ENCODE assay signal across 1 cellular context in genomic region chr1:20732588-20733360, GRCh38.
TF ChIP-seq lines count a peak whose summit lies in the region.

Gene SH2D5, minus strand, starts transcription at chr1:20732703. Its CDS starts 4,659 bp downstream, at chr1:20728044.

TF ChIP-seq in HepG2, 621 proteins besides CTCF, POLR2A, EP300 and RAD21 (continued from another document and continues in another):
- no peak for TF ChIP-seq HNF1A (IDR thresholded peaks at IDR 0.05; ENCODE audit: low read depth)
- no peak; the same call in 1 of the 2 replicates for TF ChIP-seq HNF1A (CRISPR knock-in tag; IDR thresholded peaks at IDR 0.05; ENCODE audit: borderline replicate concordance)
- TF ChIP-seq ZMAT3 (CRISPR knock-in tag; conservative IDR thresholded peaks at IDR 0.05), result no peak
- TF ChIP-seq FLYWCH1 (CRISPR knock-in tag; IDR thresholded peaks at IDR 0.05), result peak; percentile 62; the same call in 1 of the 2 replicates
- TF ChIP-seq BCLAF1 (IDR thresholded peaks at IDR 0.05), result no peak
- no peak for TF ChIP-seq ZNF678 (CRISPR knock-in tag; IDR thresholded peaks at IDR 0.05)
- 0 out of 2 replicates have a peak, but pooled peaks have one; percentile 42 for TF ChIP-seq ZFAT (CRISPR knock-in tag; conservative IDR thresholded peaks at IDR 0.05)
- TF ChIP-seq KDM2A (CRISPR knock-in tag; IDR thresholded peaks at IDR 0.05; ENCODE audit: borderline replicate concordance, low read depth), result no peak; the same call in 1 of the 2 replicates
- no peak; the same call in 1 of the 2 replicates for TF ChIP-seq CREM (IDR thresholded peaks at IDR 0.05)
- TF ChIP-seq CREM (CRISPR knock-in tag; IDR thresholded peaks at IDR 0.05), result no peak
- no peak for TF ChIP-seq ZNF616 (CRISPR knock-in tag; IDR thresholded peaks at IDR 0.05; ENCODE audit: low read depth)
- TF ChIP-seq DR1 (CRISPR knock-in tag; IDR thresholded peaks at IDR 0.05), result no peak
- TF ChIP-seq ZBTB7B (CRISPR knock-in tag; IDR thresholded peaks at IDR 0.05), result no peak; the same call in none of the 2 replicates
- TF ChIP-seq MXD4 (CRISPR knock-in tag; IDR thresholded peaks at IDR 0.05), result peak; percentile 86; the same call in 1 of the 2 replicates
- no peak for TF ChIP-seq NCOR1 (IDR thresholded peaks at IDR 0.05; ENCODE audit: borderline replicate concordance, low read length)
- no peak for TF ChIP-seq HNRNPUL1 (IDR thresholded peaks at IDR 0.05; ENCODE audit: low read depth, low read length)
- TF ChIP-seq ZSCAN20 (CRISPR knock-in tag; IDR thresholded peaks at IDR 0.05; ENCODE audit: borderline replicate concordance), result 0 out of 2 replicates have a peak, but pooled peaks have one; percentile 58
- TF ChIP-seq ZNF234 (CRISPR knock-in tag; conservative IDR thresholded peaks at IDR 0.05), result no peak
- no peak for TF ChIP-seq CHCHD3 (CRISPR knock-in tag; IDR thresholded peaks at IDR 0.05)
- TF ChIP-seq ARID3A (IDR thresholded peaks at IDR 0.05; ENCODE audit: low read depth, low read length), result peak; percentile 43; the same call in 1 of the 2 replicates
- TF ChIP-seq ARID2 (CRISPR knock-in tag; IDR thresholded peaks at IDR 0.05; ENCODE audit: borderline replicate concordance), result no peak
- no peak for TF ChIP-seq ATM (IDR thresholded peaks at IDR 0.05; ENCODE audit: borderline replicate concordance)
- TF ChIP-seq ZSCAN9 (CRISPR knock-in tag; IDR thresholded peaks at IDR 0.05; ENCODE audit: borderline replicate concordance), result peak; percentile 62; the same call in 1 of the 2 replicates
- TF ChIP-seq ZNF414 (CRISPR knock-in tag; IDR thresholded peaks at IDR 0.05), result no peak
- peak; percentile 66; the same call in 1 of the 2 replicates for TF ChIP-seq ZNF557 (CRISPR knock-in tag; IDR thresholded peaks at IDR 0.05)
- TF ChIP-seq ZNF121 (CRISPR knock-in tag; IDR thresholded peaks at IDR 0.05), result no peak
- TF ChIP-seq HNF4G (IDR thresholded peaks at IDR 0.05; ENCODE audit: borderline replicate concordance, low read depth, low read length), result 0 out of 2 replicates have a peak, but pooled peaks have one; percentile 30
- TF ChIP-seq HNF4G (CRISPR knock-in tag; IDR thresholded peaks at IDR 0.05; ENCODE audit: borderline replicate concordance, low read depth), result no peak
- TF ChIP-seq ZBTB44 (CRISPR knock-in tag; IDR thresholded peaks at IDR 0.05), result no peak
- TF ChIP-seq ZNF543 (CRISPR knock-in tag; IDR thresholded peaks at IDR 0.05), result no peak
- no peak for TF ChIP-seq LRRFIP1 (CRISPR knock-in tag; conservative IDR thresholded peaks at IDR 0.05)
- no peak for TF ChIP-seq FOXK1 (CRISPR knock-in tag; IDR thresholded peaks at IDR 0.05; ENCODE audit: borderline replicate concordance, low read depth)
- no peak for TF ChIP-seq ZNF567 (CRISPR knock-in tag; IDR thresholded peaks at IDR 0.05; ENCODE audit: borderline replicate concordance)
- no peak for TF ChIP-seq PHF5A (CRISPR knock-in tag; IDR thresholded peaks at IDR 0.05; ENCODE audit: low read depth, unreplicated experiment)
- no peak for TF ChIP-seq RFX3 (CRISPR knock-in tag; IDR thresholded peaks at IDR 0.05)
- 0 out of 2 replicates have a peak, but pooled peaks have one; percentile 42 for TF ChIP-seq ZNF782 (CRISPR knock-in tag; IDR thresholded peaks at IDR 0.05; ENCODE audit: borderline replicate concordance)
- TF ChIP-seq ZNF3 (CRISPR knock-in tag; IDR thresholded peaks at IDR 0.05), result no peak; the same call in 1 of the 2 replicates
- TF ChIP-seq RERE (CRISPR knock-in tag; IDR thresholded peaks at IDR 0.05; ENCODE audit: low read depth), result no peak
- TF ChIP-seq ATF7 (IDR thresholded peaks at IDR 0.05), result no peak
- 0 out of 2 replicates have a peak, but pooled peaks have one; percentile 32 for TF ChIP-seq ATF7 (CRISPR knock-in tag; IDR thresholded peaks at IDR 0.05)
- TF ChIP-seq SMC3 (IDR thresholded peaks at IDR 0.05; ENCODE audit: low read length), result no peak
